In the genomic region with DNA sequence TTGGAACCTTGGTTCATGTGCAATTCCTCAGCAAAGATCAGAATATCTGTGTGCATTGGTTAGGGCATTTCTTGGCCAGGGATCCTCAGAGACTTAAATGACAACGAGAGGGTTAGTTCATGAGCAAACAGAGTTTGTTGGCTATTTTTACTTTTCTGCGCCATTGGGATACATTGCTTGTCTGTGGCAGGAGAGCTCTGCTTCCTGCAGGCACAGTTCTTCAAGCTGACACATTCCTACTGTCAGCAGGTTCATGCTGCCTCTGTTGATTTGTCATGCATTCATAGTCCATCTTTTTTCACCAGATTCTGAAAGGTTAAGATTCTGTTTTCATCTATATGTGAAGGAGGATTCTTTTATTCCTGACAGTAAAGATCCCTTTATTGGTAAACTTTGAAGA, we compare ENCODE assay signal across 24 cellular contexts.
"Had no signal": no experiment of that assay in that cellular context is flagged by ENCODE, and none has a peak within 500 bp of the region (broad histone marks: within the 10 kb centered on the region; RNA-seq: fewer than 3 reads in every experiment).

No MANE protein-coding gene starts in this region.

- H3K4me3 ChIP-seq: colonic mucosa, esophagus squamous epithelium, gastroesophageal sphincter had no signal

- DNase-seq: activated CD4-positive, alpha-beta memory T cell treated with anti-CD3 and anti-CD28 coated beads, Interleukin-2, amount 10 ng/mL, durations not matched to agents 7 days and 5 days; activated CD4-positive, alpha-beta T cell treated with anti-CD3 and anti-CD28 coated beads for 1 hour; activated CD4-positive, alpha-beta T cell treated with anti-CD3 and anti-CD28 coated beads for 4 hours; activated CD4-positive, alpha-beta T cell treated with anti-CD3 and anti-CD28 coated beads, Interleukin-2, amount 10 ng/mL, durations not matched to agents 7 days and 5 days; activated CD4-positive, alpha-beta T cell treated with anti-CD3 and anti-CD28 coated beads, Interleukin-2, amount 50 U/mL, for 4 hours; activated CD8-positive, alpha-beta memory T cell treated with anti-CD3 and anti-CD28 coated beads, Interleukin-2, amount 50 U/mL, for 48 hours; activated gamma-delta T cell; activated naive CD4-positive, alpha-beta T cell; activated naive CD4-positive, alpha-beta T cell treated with anti-CD3 and anti-CD28 coated beads, Interleukin-2, amount 10 ng/mL, durations not matched to agents 7 days and 5 days; activated T-cell treated with anti-CD3 and anti-CD28 coated beads for 4 hours; activated T-cell treated with anti-CD3 and anti-CD28 coated beads, Interleukin-2, amount 50 U/mL, for 24 hours; activated T-cell treated with anti-CD3 and anti-CD28 coated beads, Interleukin-2, amount 50 U/mL, for 72 hours; amniotic stem cell; anterior cingulate cortex; brain microvascular endothelial cell; central memory CD4-positive, alpha-beta T cell; cerebellar nuclear complex; colonic mucosa; effector CD8-positive, alpha-beta T cell; esophagus squamous epithelium; foreskin melanocyte; T-helper 2 cell had no signal

- H3K36me3 ChIP-seq: brain microvascular endothelial cell, colonic mucosa, esophagus squamous epithelium, gastroesophageal sphincter had no signal

- H3K9me3 ChIP-seq: colonic mucosa, esophagus squamous epithelium, gastroesophageal sphincter had no signal

- H3K27me3 ChIP-seq: brain microvascular endothelial cell, colonic mucosa, esophagus squamous epithelium, gastroesophageal sphincter had no signal

- ATAC-seq: activated T-cell treated with anti-CD3 and anti-CD28 coated beads, Interleukin-2, amount 50 U/mL, for 72 hours; gastroesophageal sphincter had no signal

- H3K4me1 ChIP-seq: colonic mucosa, gastroesophageal sphincter had no signal

- H3K27ac ChIP-seq: brain microvascular endothelial cell, colonic mucosa, epithelial cell of prostate, esophagus squamous epithelium, gastroesophageal sphincter had no signal
